8 cellular contexts compared by ENCODE assay signal in the genomic region with DNA sequence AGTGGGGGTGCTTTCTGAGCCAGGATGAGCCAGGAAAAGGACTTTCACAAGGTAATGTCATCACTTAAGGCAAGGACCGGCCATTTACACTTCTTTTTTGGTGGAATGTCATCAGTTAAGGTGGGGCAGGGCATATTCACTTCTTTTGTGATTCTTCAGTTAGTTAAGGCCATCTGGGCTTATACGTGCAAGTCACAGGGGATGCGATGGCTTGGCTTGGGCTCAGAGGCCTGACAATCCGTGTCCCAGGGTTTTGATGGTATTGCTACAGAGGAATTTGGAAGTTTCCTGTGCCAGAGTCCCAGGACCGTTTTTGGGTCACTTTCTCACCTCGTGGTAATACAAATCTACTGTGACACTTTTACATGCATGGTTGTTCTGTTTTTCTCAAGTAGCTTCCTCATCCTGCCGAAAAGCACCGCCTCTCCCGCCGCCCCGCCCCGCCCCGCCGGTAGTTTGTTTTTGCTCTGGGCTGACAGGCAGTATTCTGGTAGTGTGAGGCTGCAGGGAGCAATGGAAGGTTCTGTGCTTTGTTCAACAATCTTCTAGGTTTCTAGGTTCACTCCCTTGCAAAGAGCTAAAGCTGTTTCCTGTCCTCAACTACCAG.
A peak's percentile ranks its signal among the peaks of the same experiment; 100 is the strongest.
DNase-seq lines count a peak whose midpoint lies in the region; ATAC-seq and FAIRE-seq lines count a peak whose summit lies in the region.
"Not testable (repeated sequence)": the region's sequence is repeated elsewhere in the genome, so short reads cannot be mapped to it uniquely, and the experiment has no call there.

No MANE protein-coding gene starts in this region.

- H3K4me2 ChIP-seq in BLaER1 treated with 17β-estradiol and CSF1 and Interleukin-3, amounts not matched to agents 10 nM and 100 nM: peak overlapping the region; percentile 39 to 89 (median 64)

- H3K27me3 ChIP-seq in BLaER1 treated with 17β-estradiol and CSF1 and Interleukin-3, amounts not matched to agents 10 nM and 100 nM: not testable (repeated sequence)

- peak; percentile 44 for DNase-seq in GM19239 (ENCODE audit: insufficient read length, low spot score)
- peak; percentile 81 for DNase-seq in NOMO-1 treated with DMSO at 0.1 percent for 48 hours (lab: John Stamatoyannopoulos, UW; ENCODE audit: unreplicated experiment)
- DNase-seq in activated CD4-positive, alpha-beta T cell treated with anti-CD3 and anti-CD28 coated beads, Interleukin-2, amount 10 ng/mL, durations not matched to agents 24 days and 14 days: peak; percentile 80
- not testable (repeated sequence) for DNase-seq in central memory CD8-positive, alpha-beta T cell (ENCODE audit: low spot score in 2 of 2)
- DNase-seq in immature natural killer cell: peak; percentile 23 to 42 (median 29)
- peak; percentile 57 for DNase-seq in stimulated activated CD4-positive, alpha-beta T cell treated with anti-CD3 and anti-CD28 coated beads, Interleukin-15, amount 100 ng/mL, for 24 hours

- not testable (repeated sequence) for H3K9me3 Mint-ChIP-seq in activated CD4-positive, alpha-beta T cell treated with anti-CD3 and anti-CD28 coated beads, Interleukin-2, amount 10 ng/mL, durations not matched to agents 24 days and 14 days; central memory CD8-positive, alpha-beta T cell; immature natural killer cell

- H3K4me3 Mint-ChIP-seq in activated CD4-positive, alpha-beta T cell treated with anti-CD3 and anti-CD28 coated beads, Interleukin-2, amount 10 ng/mL, durations not matched to agents 24 days and 14 days: peak overlapping the region; percentile 28
- H3K4me3 Mint-ChIP-seq in central memory CD8-positive, alpha-beta T cell: not testable (repeated sequence)
- peak overlapping the region; percentile 22 to 69 (median 56) for H3K4me3 Mint-ChIP-seq in immature natural killer cell

- peaks cover 30% of the 10 kb centered on the region for H3K4me1 Mint-ChIP-seq in activated CD4-positive, alpha-beta T cell treated with anti-CD3 and anti-CD28 coated beads, Interleukin-2, amount 10 ng/mL, durations not matched to agents 24 days and 14 days
- H3K4me1 Mint-ChIP-seq in central memory CD8-positive, alpha-beta T cell: peaks cover 17% of the 10 kb centered on the region
- H3K4me1 Mint-ChIP-seq in immature natural killer cell: peaks cover 21 to 36% of the 10 kb centered on the region in 2 donors

- H3K36me3 ChIP-seq in BLaER1 treated with 17β-estradiol and CSF1 and Interleukin-3, amounts not matched to agents 10 nM and 100 nM: not testable (repeated sequence)

- H3K9ac ChIP-seq in BLaER1 treated with 17β-estradiol and CSF1 and Interleukin-3, amounts not matched to agents 10 nM and 100 nM: peak overlapping the region in 5 of 11 experiments; percentile 44 to 59 (median 54); a peak in 6 of 22 replicates

- H3K27me3 Mint-ChIP-seq in activated CD4-positive, alpha-beta T cell treated with anti-CD3 and anti-CD28 coated beads, Interleukin-2, amount 10 ng/mL, durations not matched to agents 24 days and 14 days; central memory CD8-positive, alpha-beta T cell; immature natural killer cell (ENCODE audit: low read depth in 3 of 3): not testable (repeated sequence)

- peak overlapping the region in 8 of 11 experiments; percentile 43 to 74 (median 62); a peak in 14 of 22 replicates for H3K27ac ChIP-seq in BLaER1 treated with 17β-estradiol and CSF1 and Interleukin-3, amounts not matched to agents 10 nM and 100 nM

- not testable (repeated sequence) for H3K36me3 Mint-ChIP-seq in activated CD4-positive, alpha-beta T cell treated with anti-CD3 and anti-CD28 coated beads, Interleukin-2, amount 10 ng/mL, durations not matched to agents 24 days and 14 days (ENCODE audit: low read depth); central memory CD8-positive, alpha-beta T cell (ENCODE audit: insufficient read depth); immature natural killer cell

- peaks cover 28 to 42% (median 33%) of the 10 kb centered on the region in 10 experiments for H3K4me1 ChIP-seq in BLaER1 treated with 17β-estradiol and CSF1 and Interleukin-3, amounts not matched to agents 10 nM and 100 nM

- peak; percentile 76 for FAIRE-seq in GM19239 (lab: Jason Lieb, UNC)

- intact Hi-C loops in activated CD4-positive, alpha-beta T cell treated with anti-CD3 and anti-CD28 coated beads, Interleukin-2, amount 10 ng/mL, durations not matched to agents 24 days and 14 days (cut with micrococcal nuclease): not testable (repeated sequence)

- H4K20me1 ChIP-seq in BLaER1 treated with 17β-estradiol and CSF1 and Interleukin-3, amounts not matched to agents 10 nM and 100 nM: not testable (repeated sequence)

- not testable (repeated sequence) for H3K9me3 ChIP-seq in BLaER1 treated with 17β-estradiol and CSF1 and Interleukin-3, amounts not matched to agents 10 nM and 100 nM (replicated peaks in 1 of 11)

- H3K4me3 ChIP-seq in BLaER1 treated with 17β-estradiol and CSF1 and Interleukin-3, amounts not matched to agents 10 nM and 100 nM: not testable (repeated sequence)

- peak overlapping the region; percentile 83 for H3K27ac Mint-ChIP-seq in activated CD4-positive, alpha-beta T cell treated with anti-CD3 and anti-CD28 coated beads, Interleukin-2, amount 10 ng/mL, durations not matched to agents 24 days and 14 days
- H3K27ac Mint-ChIP-seq in central memory CD8-positive, alpha-beta T cell (ENCODE audit: low read depth): not testable (repeated sequence)
- H3K27ac Mint-ChIP-seq in immature natural killer cell: peak overlapping the region; percentile 75 to 91 (median 86)

- ATAC-seq in HG02938 (IDR thresholded peaks at IDR 0.05; ENCODE audit: unreplicated experiment): peak; percentile 59
- peak; percentile 88 for ATAC-seq in central memory CD8-positive, alpha-beta T cell (replicated peaks; ENCODE audit: extremely low read depth, poor library complexity, severe bottlenecking)
